Comparison of ENCODE assay signal across 12 cellular contexts in the genomic region with DNA sequence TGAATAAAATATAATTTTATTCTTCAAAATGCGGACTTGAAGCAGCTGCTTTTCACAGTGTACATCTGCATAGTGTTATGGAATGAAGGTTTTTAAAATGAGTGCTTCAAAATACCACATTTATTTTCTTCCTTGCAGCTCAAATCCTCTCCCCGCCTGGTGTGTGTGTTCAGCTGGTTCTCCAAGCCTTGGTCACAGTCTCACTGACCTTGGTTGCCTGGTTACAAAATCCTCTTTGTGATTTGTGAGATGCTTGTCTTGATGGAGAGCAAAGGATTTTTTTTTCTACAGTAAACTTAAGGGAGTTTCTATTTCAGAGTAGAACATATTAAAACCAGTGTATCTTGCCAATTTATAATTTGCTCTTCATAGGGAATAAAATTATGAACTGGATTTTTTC.
DNase-seq lines count a peak whose midpoint lies in the region; TF ChIP-seq lines count a peak whose summit lies in the region.
"Had no signal": no experiment of that assay in that cellular context is flagged by ENCODE, and none has a peak within 500 bp of the region (broad histone marks: within the 10 kb centered on the region; RNA-seq: fewer than 3 reads in every experiment).

No MANE protein-coding gene starts in this region.

- WGBS in lower leg skin, 2 donors, result 44 to 51% methylated on average over 2 of the region's 2 CpGs

- H3K4me1 Mint-ChIP-seq in osteocyte (ENCODE audit: unreplicated experiment), result peaks cover 51% of the 10 kb centered on the region
- H3K4me1 Mint-ChIP-seq: activated CD8-positive, alpha-beta memory T cell treated with anti-CD3 and anti-CD28 coated beads, Interleukin-2, amount 10 ng/mL, durations not matched to agents 7 days and 5 days; activated naive CD8-positive, alpha-beta T cell treated with anti-CD3 and anti-CD28 coated beads, Interleukin-2, amount 10 ng/mL, durations not matched to agents 7 days and 5 days had no signal

- no peaks in the 10 kb centered on the region for H3K9me3 Mint-ChIP-seq in osteocyte (ENCODE audit: unreplicated experiment)
- H3K9me3 Mint-ChIP-seq: activated naive CD8-positive, alpha-beta T cell treated with anti-CD3 and anti-CD28 coated beads, Interleukin-2, amount 10 ng/mL, durations not matched to agents 7 days and 5 days had no signal

- DNase-seq in NCI-H1092 treated with DMSO at 0.1 percent for 48 hours (lab: John Stamatoyannopoulos, UW) (peak; percentile 92), NCI-H748 (lab: John Stamatoyannopoulos, UW; ENCODE audit: unreplicated experiment) (peak; percentile 88), ecto neural progenitor cell (ENCODE audit: low spot score) (peak; percentile 55), osteocyte (ENCODE audit: extremely low spot score, unreplicated experiment) (no peak), SW 1271 (lab: John Stamatoyannopoulos, UW) (no peak), UCSD-AML1 (lab: John Stamatoyannopoulos, UW; ENCODE audit: unreplicated experiment) (no peak), lower leg skin (ENCODE audit: low spot score in 2 of 2) (no peak)
- no peak for DNase-seq in activated CD8-positive, alpha-beta memory T cell treated with anti-CD3 and anti-CD28 coated beads, Interleukin-2, amount 50 U/mL, for 48 hours
- DNase-seq: activated CD8-positive, alpha-beta memory T cell treated with anti-CD3 and anti-CD28 coated beads, Interleukin-2, amount 10 ng/mL, durations not matched to agents 7 days and 5 days; activated naive CD8-positive, alpha-beta T cell treated with anti-CD3 and anti-CD28 coated beads, Interleukin-2, amount 10 ng/mL, durations not matched to agents 7 days and 5 days; effector memory CD8-positive, alpha-beta T cell; NCI-H1048 had no signal

- TF ChIP-seq POLR2A in lower leg skin (IDR thresholded peaks at IDR 0.05), result no peak

- no peak overlapping the region for H3K4me3 Mint-ChIP-seq in osteocyte (ENCODE audit: unreplicated experiment)
- H3K4me3 Mint-ChIP-seq: activated CD8-positive, alpha-beta memory T cell treated with anti-CD3 and anti-CD28 coated beads, Interleukin-2, amount 10 ng/mL, durations not matched to agents 7 days and 5 days; activated naive CD8-positive, alpha-beta T cell treated with anti-CD3 and anti-CD28 coated beads, Interleukin-2, amount 10 ng/mL, durations not matched to agents 7 days and 5 days; effector memory CD8-positive, alpha-beta T cell had no signal

- no peaks in the 10 kb centered on the region for H3K27me3 Mint-ChIP-seq in osteocyte (ENCODE audit: unreplicated experiment)
- H3K27me3 Mint-ChIP-seq: activated CD8-positive, alpha-beta memory T cell treated with anti-CD3 and anti-CD28 coated beads, Interleukin-2, amount 10 ng/mL, durations not matched to agents 7 days and 5 days; activated naive CD8-positive, alpha-beta T cell treated with anti-CD3 and anti-CD28 coated beads, Interleukin-2, amount 10 ng/mL, durations not matched to agents 7 days and 5 days; effector memory CD8-positive, alpha-beta T cell had no signal

- intact Hi-C loops in lower leg skin (cut with DNase I; ENCODE audit: low total_unique reads), result no loop called here

- TF ChIP-seq CTCF in osteocyte (IDR thresholded peaks at IDR 0.05) (no peak), lower leg skin (IDR thresholded peaks at IDR 0.05) (no peak)

- H3K27ac Mint-ChIP-seq in osteocyte (ENCODE audit: unreplicated experiment), result peak overlapping the region; percentile 46
- H3K27ac Mint-ChIP-seq: activated CD8-positive, alpha-beta memory T cell treated with anti-CD3 and anti-CD28 coated beads, Interleukin-2, amount 10 ng/mL, durations not matched to agents 7 days and 5 days; activated naive CD8-positive, alpha-beta T cell treated with anti-CD3 and anti-CD28 coated beads, Interleukin-2, amount 10 ng/mL, durations not matched to agents 7 days and 5 days; effector memory CD8-positive, alpha-beta T cell had no signal

- no peak overlapping the region for H3K4me3 ChIP-seq in lower leg skin (ENCODE audit: low read depth, poor library complexity, severe bottlenecking)

- no peaks in the 10 kb centered on the region for H3K36me3 Mint-ChIP-seq in osteocyte (ENCODE audit: unreplicated experiment)
- H3K36me3 Mint-ChIP-seq: activated CD8-positive, alpha-beta memory T cell treated with anti-CD3 and anti-CD28 coated beads, Interleukin-2, amount 10 ng/mL, durations not matched to agents 7 days and 5 days; activated naive CD8-positive, alpha-beta T cell treated with anti-CD3 and anti-CD28 coated beads, Interleukin-2, amount 10 ng/mL, durations not matched to agents 7 days and 5 days had no signal

Comparison
In these comparisons a context has a peak if more than half of its experiments do, and no peak if none do; other contexts are left out.
1. DNase-seq: peak in NCI-H1092 treated with DMSO at 0.1 percent for 48 hours (single experiment), NCI-H748 (single experiment) and ecto neural progenitor cell (single experiment); none in osteocyte (single experiment), SW 1271 (0 of 2), UCSD-AML1 (single experiment), activated CD8-positive, alpha-beta memory T cell treated with anti-CD3 and anti-CD28 coated beads, Interleukin-2, amount 50 U/mL, for 48 hours (single experiment) and lower leg skin (0 of 2).